16 cellular contexts compared by ENCODE assay signal in the genomic region with DNA sequence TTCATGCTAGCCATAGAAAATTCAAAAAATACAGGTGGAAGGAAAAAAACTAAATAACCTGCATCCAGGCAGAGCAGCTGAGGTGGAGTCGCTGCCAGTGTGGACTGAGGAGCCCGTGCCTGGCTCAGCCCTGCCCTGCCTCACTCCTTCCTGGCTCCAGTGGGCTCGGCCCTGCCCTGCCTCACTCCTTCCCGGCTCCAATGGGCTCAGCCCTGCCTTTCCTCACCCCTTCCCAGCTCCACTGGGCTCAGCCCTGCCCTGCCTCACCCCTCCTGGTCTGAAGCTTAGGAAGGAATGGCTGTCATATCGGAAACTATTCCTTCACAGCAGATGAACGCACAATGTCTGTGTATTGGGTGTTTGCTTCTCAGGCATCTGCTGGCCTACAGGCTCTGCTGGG.
A peak's percentile ranks its signal among the peaks of the same experiment; 100 is the strongest.
DNase-seq lines count a peak whose midpoint lies in the region; TF ChIP-seq lines count a peak whose summit lies in the region.
"Had no signal": no experiment of that assay in that cellular context is flagged by ENCODE, and none has a peak within 500 bp of the region (broad histone marks: within the 10 kb centered on the region; RNA-seq: fewer than 3 reads in every experiment).

No MANE protein-coding gene starts in this region.

- intact Hi-C loops in esophagus squamous epithelium (cut with DNase I), result no loop called here
- intact Hi-C loops in testis (cut with DNase I; ENCODE audit: low total_unique reads), result no loop called here

- DNase-seq in esophagus squamous epithelium (lab: John Stamatoyannopoulos, UW) (no peak), osteocyte (ENCODE audit: extremely low spot score, unreplicated experiment) (peak; percentile 49), testis (no peak), mucosa of gallbladder (ENCODE audit: low spot score) (no peak), 8988T (no peak)
- no peak for DNase-seq in NK-92 treated with Interleukin-12 subunit alpha and Interleukin-12 subunit beta, amount 100 ng/mL, for 24 hours (lab: John Stamatoyannopoulos, UW)
- no peak for DNase-seq in activated naive CD4-positive, alpha-beta T cell treated with anti-CD3 and anti-CD28 coated beads, Interleukin-2, amount 50 U/mL, for 16 hours
- DNase-seq: GOT3, HCEC 1CT, IMR-90, NCI-H146, NCI-H2227 treated with DMSO at 0.1 percent for 48 hours, NCI-H510A had no signal

- 70 to 85% methylated on average over 5 of the region's 6 CpGs for WGBS in esophagus squamous epithelium, 2 donors
- WGBS in testis, 2 donors, result 84 to 92% methylated on average over 6 of the region's 6 CpGs

- H3K27ac ChIP-seq in VCaP (peak overlapping the region; percentile 58; the same call in 1 of the 2 replicates), esophagus squamous epithelium (peak overlapping the region in 3 of 4 donors; percentile 63 to 75 (median 73)), testis (peak overlapping the region; percentile 56 to 67)
- H3K27ac ChIP-seq: C4-2B, KMS-11 had no signal

- peaks cover 0 to 9% (median 0%) of the 10 kb centered on the region in 3 donors for H3K4me1 ChIP-seq in esophagus squamous epithelium
- peaks cover 29% of the 10 kb centered on the region for H3K4me1 ChIP-seq in testis

- H3K4me3 Mint-ChIP-seq in osteocyte (ENCODE audit: unreplicated experiment), result no peak overlapping the region

- H3K9me3 ChIP-seq in esophagus squamous epithelium, result no peaks in the 10 kb centered on the region
- no peaks in the 10 kb centered on the region for H3K9me3 ChIP-seq in testis

- H3K27me3 ChIP-seq in esophagus squamous epithelium, result no peaks in the 10 kb centered on the region
- H3K27me3 ChIP-seq in testis, result no peaks in the 10 kb centered on the region

- H3K4me1 Mint-ChIP-seq in osteocyte (ENCODE audit: unreplicated experiment), result peaks cover 10% of the 10 kb centered on the region

- no peak overlapping the region for H3K27ac Mint-ChIP-seq in osteocyte (ENCODE audit: unreplicated experiment)

- no peak overlapping the region for H3K4me3 ChIP-seq in esophagus squamous epithelium
- no peak overlapping the region for H3K4me3 ChIP-seq in testis

- TF ChIP-seq CTCF in VCaP (conservative IDR thresholded peaks at IDR 0.05) (no peak), esophagus squamous epithelium (IDR thresholded peaks at IDR 0.05) (no peak), osteocyte (IDR thresholded peaks at IDR 0.05) (no peak), testis (IDR thresholded peaks at IDR 0.05) (no peak)

- H3K27me3 Mint-ChIP-seq in osteocyte (ENCODE audit: unreplicated experiment), result peaks cover 8% of the 10 kb centered on the region

- H3K9me3 Mint-ChIP-seq in osteocyte (ENCODE audit: unreplicated experiment), result no peaks in the 10 kb centered on the region

- TF ChIP-seq POLR2A in esophagus squamous epithelium (IDR thresholded peaks at IDR 0.05), result no peak
- no peak for TF ChIP-seq POLR2A in testis (IDR thresholded peaks at IDR 0.05)

- H3K36me3 Mint-ChIP-seq in osteocyte (ENCODE audit: unreplicated experiment), result no peaks in the 10 kb centered on the region

- no peaks in the 10 kb centered on the region for H3K36me3 ChIP-seq in esophagus squamous epithelium
- no peaks in the 10 kb centered on the region for H3K36me3 ChIP-seq in testis (ENCODE audit: low read depth, missing control alignments)
